In genomic region chr3:99638244-99638948, GRCh38 we compare ENCODE assay signal across 9 cellular contexts. TPM values are rescaled to one million over a fixed set of nuclear protein-coding genes. Genes with fewer than 3 reads are reported as not detected.
DNase-seq lines count a peak whose midpoint lies in the region; ATAC-seq and TF ChIP-seq lines count a peak whose summit lies in the region.
"Had no signal": no experiment of that assay in that cellular context is flagged by ENCODE, and none has a peak within 500 bp of the region (broad histone marks: within the 10 kb centered on the region; RNA-seq: fewer than 3 reads in every experiment).

COL8A1 (plus strand) TSS chr3:99638594; CDS start chr3:99790683, 152,089 bp downstream.

- H3K27ac Mint-ChIP-seq in activated CD4-positive, alpha-beta memory T cell treated with anti-CD3 and anti-CD28 coated beads for 36 hours, result no peak within 1 kb of the TSS
- H3K27ac Mint-ChIP-seq: activated B cell treated with CpG ODN at 0.5 μM for 24 hours had no signal

- H3K4me3 ChIP-seq in HCT116 (replicated peaks in 1 of 2; ENCODE audit: low read depth in 1 of 2, low read length in 2 of 2) (no peak within 1 kb of the TSS), heart right ventricle (peak within 1 kb of the TSS; percentile 37 to 68 (median 58)), prostate gland (peak within 1 kb of the TSS; percentile 27 to 36)

- POLR2A ChIA-PET in HCT116 (lab: Charles Lee), result no interaction called here
- POLR2A ChIA-PET in activated CD4-positive, alpha-beta memory T cell treated with anti-CD3 and anti-CD28 coated beads for 36 hours (lab: Charles Lee), result no interaction called here

- H3K79me2 ChIP-seq in HCT116 (ENCODE audit: insufficient read depth, low read length), result no peaks in the 10 kb centered on the region

- H3K36me3 ChIP-seq in HCT116 (ENCODE audit: control insufficient read depth in 1 of 2, insufficient read depth in 2 of 2, low read length in 2 of 2), result no peaks in the 10 kb centered on the region
- no peaks in the 10 kb centered on the region for H3K36me3 ChIP-seq in heart right ventricle
- no peaks in the 10 kb centered on the region for H3K36me3 ChIP-seq in prostate gland

- WGBS in heart right ventricle, 2 donors, result 2 to 4% methylated on average over 24 of the region's 24 CpGs
- 6% methylated on average over 24 of the region's 24 CpGs for WGBS in prostate gland

- H3K4me1 Mint-ChIP-seq in activated CD4-positive, alpha-beta memory T cell treated with anti-CD3 and anti-CD28 coated beads for 36 hours (ENCODE audit: low read depth), result peaks cover 15% of the 10 kb centered on the region

- RAD21 ChIA-PET in HCT116 (lab: Charles Lee; ENCODE audit: low non-redundant PET in 1 of 2, low total read pairs in 2 of 2, uncharacterized antibody in 2 of 2, unreplicated experiment in 2 of 2), result no interaction called here

- no peaks in the 10 kb centered on the region for H3K9me2 ChIP-seq in HCT116 (ENCODE audit: insufficient read depth)

- H3K27me3 ChIP-seq in HCT116 (ENCODE audit: insufficient read depth, low read length), result peaks cover 98% of the 10 kb centered on the region
- H3K27me3 ChIP-seq in heart right ventricle, result peaks cover 0 to 60% (median 27%) of the 10 kb centered on the region in 7 donors
- H3K27me3 ChIP-seq in prostate gland (replicated peaks; ENCODE audit: insufficient read depth), result no peaks in the 10 kb centered on the region

- no peak within 1 kb of the TSS for H2AFZ ChIP-seq in HCT116 (ENCODE audit: low read depth, low read length, poor library complexity, severe bottlenecking)

- H3K27ac ChIP-seq in HCT116 (ENCODE audit: low read depth, low read length) (no peak within 1 kb of the TSS), heart right ventricle (peak within 1 kb of the TSS; percentile 59 to 91 (median 84)), prostate gland (peak within 1 kb of the TSS; percentile 49 to 69)

- peak within 1 kb of the TSS; percentile 43 for H3K4me2 ChIP-seq in HCT116 (ENCODE audit: low read length)

- H3K9me3 Mint-ChIP-seq in activated CD4-positive, alpha-beta memory T cell treated with anti-CD3 and anti-CD28 coated beads for 36 hours, result no peaks in the 10 kb centered on the region
- H3K9me3 Mint-ChIP-seq: activated B cell treated with CpG ODN at 0.5 μM for 24 hours had no signal

- no peaks in the 10 kb centered on the region for H3K36me3 Mint-ChIP-seq in activated CD4-positive, alpha-beta memory T cell treated with anti-CD3 and anti-CD28 coated beads for 36 hours

- DNase-seq in HCT116 (ENCODE audit: low read depth, low spot score) (no peak), heart right ventricle (peak; percentile 62 to 64), prostate gland (ENCODE audit: low spot score) (peak; percentile 8), activated gamma-delta T cell treated with Interleukin-2 at 50 U/mL for 16 hours (no peak), NCI-H2196 (lab: John Stamatoyannopoulos, UW; ENCODE audit: unreplicated experiment) (no peak)
- DNase-seq in activated CD4-positive, alpha-beta memory T cell treated with anti-CD3 and anti-CD28 coated beads for 36 hours, result no peak
- DNase-seq: activated B cell treated with CpG ODN at 0.5 μM for 24 hours had no signal

- no peak within 1 kb of the TSS for H3K9ac ChIP-seq in HCT116 (ENCODE audit: low read length)

- peaks cover 48% of the 10 kb centered on the region for H3K27me3 Mint-ChIP-seq in activated CD4-positive, alpha-beta memory T cell treated with anti-CD3 and anti-CD28 coated beads for 36 hours

- H3K4me1 ChIP-seq in HCT116 (ENCODE audit: control insufficient read depth in 1 of 2, insufficient read depth in 2 of 2, low read length in 2 of 2) (0 out of 4 replicates have a peak, but pooled peaks cover 0 to 5% of the 10 kb centered on the region in 2 experiments), heart right ventricle (peaks cover 0 to 30% (median 15%) of the 10 kb centered on the region in 9 donors), prostate gland (replicated peaks) (no peaks in the 10 kb centered on the region)

- ATAC-seq in HCT116 (no peak), heart right ventricle (peak; percentile 71 to 91 (median 86)), GM21723 (IDR thresholded peaks at IDR 0.05; ENCODE audit: unreplicated experiment) (no peak), HG02840 (IDR thresholded peaks at IDR 0.05; ENCODE audit: low FRiP score, unreplicated experiment) (no peak)

- H3K4me3 Mint-ChIP-seq in activated CD4-positive, alpha-beta memory T cell treated with anti-CD3 and anti-CD28 coated beads for 36 hours, result peak within 1 kb of the TSS; percentile 2
- H3K4me3 Mint-ChIP-seq: activated B cell treated with CpG ODN at 0.5 μM for 24 hours had no signal

- BruUV-seq in HCT116 (replicated peaks; lab: Mats Ljungman, UMichigan), result no TSS peak

- H4K20me1 ChIP-seq in HCT116 (ENCODE audit: insufficient read depth), result no peaks in the 10 kb centered on the region

- intact Hi-C loops in HCT116 (cut with micrococcal nuclease) (no loop called here), heart right ventricle (cut with DNase I) (loop anchor here in 3 of 10 donors (5.0 to 10.0 kb wide), 3 partner anchors 84 to 136 kb away; no protein-coding TSS in a partner anchor), prostate gland (cut with DNase I) (loop anchor here (5.0 to 10.0 kb wide), 3 partner anchors 49 to 134 kb away; no protein-coding TSS in a partner anchor)
- intact Hi-C loops in activated CD4-positive, alpha-beta memory T cell treated with anti-CD3 and anti-CD28 coated beads for 36 hours (cut with micrococcal nuclease), result no loop called here

- CTCF ChIA-PET in HCT116 (lab: Charles Lee), result interaction anchor here (1.2 to 1.4 kb wide), 2 partner anchors 12 to 45 kb away, joined by 3 to 5 read pairs; no protein-coding TSS in a partner anchor
- CTCF ChIA-PET in activated CD4-positive, alpha-beta memory T cell treated with anti-CD3 and anti-CD28 coated beads for 36 hours (lab: Charles Lee), result no interaction called here

- TF ChIP-seq POLR2A in HCT116 (IDR thresholded peaks at IDR 0.05; ENCODE audit: borderline replicate concordance, extremely low read depth, insufficient read depth, insufficient read length) (no peak), prostate gland (IDR thresholded peaks at IDR 0.05) (no peak)

- no peaks in the 10 kb centered on the region for H3K9me3 ChIP-seq in HCT116 (ENCODE audit: control insufficient read depth in 1 of 2, insufficient read depth in 1 of 2, low read depth in 1 of 2, low read length in 2 of 2)
- H3K9me3 ChIP-seq in heart right ventricle, result no peaks in the 10 kb centered on the region
- H3K9me3 ChIP-seq in prostate gland, result no peaks in the 10 kb centered on the region

- TF ChIP-seq CTCF in HCT116 (IDR thresholded peaks at IDR 0.05 in 2 of 3, conservative IDR thresholded peaks at IDR 0.05 in 1 of 3; ENCODE audit: borderline replicate concordance in 1 of 3, insufficient read depth in 1 of 3, low read depth in 2 of 3, low read length in 2 of 3) (no peak), heart right ventricle (IDR thresholded peaks at IDR 0.05) (no peak), prostate gland (IDR thresholded peaks at IDR 0.05) (no peak)

- TF ChIP-seq RAD21 in HCT116 (IDR thresholded peaks at IDR 0.05; ENCODE audit: low read depth), result no peak

TF ChIP-seq in HCT116, 20 proteins besides CTCF, POLR2A, EP300 and RAD21:
- no peak for TF ChIP-seq SP1 (IDR thresholded peaks at IDR 0.05; ENCODE audit: low read depth)
- no peak for TF ChIP-seq YY1 (IDR thresholded peaks at IDR 0.05; ENCODE audit: extremely low read depth, insufficient replicate concordance, low read depth, low read length)
- TF ChIP-seq CEBPB (IDR thresholded peaks at IDR 0.05; ENCODE audit: low read depth), result no peak
- TF ChIP-seq CBX3 (IDR thresholded peaks at IDR 0.05; ENCODE audit: low read depth), result no peak
- no peak for TF ChIP-seq ELF1 (IDR thresholded peaks at IDR 0.05; ENCODE audit: borderline replicate concordance, low read depth)
- TF ChIP-seq FOSL1 (IDR thresholded peaks at IDR 0.05; ENCODE audit: low read depth), result no peak
- TF ChIP-seq JUND (IDR thresholded peaks at IDR 0.05), result no peak
- TF ChIP-seq ZNF274 (IDR thresholded peaks at IDR 0.05; ENCODE audit: low read depth, low read length), result no peak
- no peak for TF ChIP-seq REST (IDR thresholded peaks at IDR 0.05; ENCODE audit: low read depth)
- no peak for TF ChIP-seq POLR2AphosphoS5 (IDR thresholded peaks at IDR 0.05; ENCODE audit: low read depth, low read length)
- TF ChIP-seq, protein P1, sequence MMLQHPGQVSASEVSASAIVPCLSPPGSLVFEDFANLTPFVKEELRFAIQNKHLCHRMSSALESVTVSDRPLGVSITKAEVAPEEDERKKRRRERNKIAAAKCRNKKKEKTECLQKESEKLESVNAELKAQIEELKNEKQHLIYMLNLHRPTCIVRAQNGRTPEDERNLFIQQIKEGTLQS (IDR thresholded peaks at IDR 0.05), result no peak
- no peak for TF ChIP-seq SIN3A (IDR thresholded peaks at IDR 0.05; ENCODE audit: low read depth)

RNA-seq across cellular contexts. Expression of gene COL8A1, which starts in this region (rescaled TPM):
- total RNA-seq in HCT116 (2021; ENCODE audit: unreplicated experiment), result 0.07 TPM
- 0.04 TPM in 1 of 2 replicates, not detected in the other for polyA plus RNA-seq in HCT116 (2012)
- total RNA-seq in activated CD4-positive, alpha-beta memory T cell treated with anti-CD3 and anti-CD28 coated beads for 36 hours, result not detected
- total RNA-seq in heart right ventricle, result 10 to 100 TPM in 9 of 10 donors, 1 to 10 TPM in 1; 7.5 to 32.2 (median 15.1) TPM
- polyA plus RNA-seq in heart right ventricle, result 1 to 10 TPM; 7.9 to 8.3 TPM
- total RNA-seq in prostate gland, result 1 to 10 TPM; 8.0 to 8.1 TPM

Comparison
In these comparisons a context has a peak if more than half of its experiments do, and no peak if none do; other contexts are left out.
1. ATAC-seq: peak in heart right ventricle (8 of 8); none in HCT116 (single experiment), GM21723 (single experiment) and HG02840 (single experiment).
2. DNase-seq: peak in heart right ventricle (2 of 2) and prostate gland (single experiment); none in HCT116 (single experiment), activated CD4-positive, alpha-beta memory T cell treated with anti-CD3 and anti-CD28 coated beads for 36 hours (single experiment), activated gamma-delta T cell treated with Interleukin-2 at 50 U/mL for 16 hours (single experiment) and NCI-H2196 (single experiment).
3. H3K4me3 ChIP-seq: peak in heart right ventricle (10 of 10) and prostate gland (2 of 2); none in HCT116 (0 of 2).